ENCODE assay signal across 1 cellular context in genomic region chr7:43808410-43808809, GRCh38.
TF ChIP-seq lines count a peak whose summit lies in the region.

No MANE protein-coding gene starts in this region.

TF ChIP-seq in K562, 482 proteins besides CTCF, POLR2A, EP300 and RAD21 (continued from another document):
- TF ChIP-seq E2F5 (CRISPR knock-in tag; IDR thresholded peaks at IDR 0.05): no peak
